Comparison of ENCODE assay signal across 35 cellular contexts in the genomic region with DNA sequence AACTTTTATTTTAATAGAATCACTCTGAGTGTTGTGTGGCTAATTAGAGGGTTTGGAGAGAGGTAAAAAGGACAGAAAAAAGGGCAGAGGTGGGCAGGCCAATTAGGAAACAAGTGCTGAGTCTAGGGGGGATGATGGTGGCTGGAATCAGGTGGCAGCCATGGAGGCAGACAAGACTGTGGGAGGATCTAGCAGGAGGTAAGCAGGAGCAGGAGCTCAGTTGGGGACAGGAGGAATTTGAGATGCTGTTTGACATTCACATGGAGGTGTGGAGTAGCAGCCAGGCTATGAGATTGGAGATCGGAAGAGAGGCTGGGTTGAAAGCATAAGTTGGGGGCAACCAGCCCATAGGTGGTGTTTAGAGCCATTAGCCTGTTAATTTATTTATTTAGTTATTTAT. TPM values are rescaled to one million over a fixed set of nuclear protein-coding genes. Genes with fewer than 3 reads are reported as not detected.
"Had no signal": no experiment of that assay in that cellular context is flagged by ENCODE, and none has a peak within 500 bp of the region (broad histone marks: within the 10 kb centered on the region; RNA-seq: fewer than 3 reads in every experiment).

No MANE protein-coding gene starts in this region.

- H3K36me3 ChIP-seq: ascending aorta, cardiac muscle cell, MG63 had no signal

- H3K4me1 ChIP-seq: ascending aorta had no signal

- H3K4me3 ChIP-seq: ascending aorta, cardiac muscle cell, MG63 had no signal

- H3K27ac ChIP-seq: ascending aorta, cardiac muscle cell, VCaP had no signal

- DNase-seq: activated B cell treated with CpG ODN at 0.5 μM for 24 hours; activated CD4-positive, alpha-beta memory T cell treated with anti-CD3 and anti-CD28 coated beads for 36 hours; activated CD4-positive, alpha-beta T cell treated with anti-CD3 and anti-CD28 coated beads for 4 hours; activated CD4-positive, alpha-beta T cell treated with anti-CD3 and anti-CD28 coated beads, Interleukin-2, amount 50 U/mL, for 1 hour; activated CD4-positive, CD25-positive, alpha-beta regulatory T cell treated with anti-CD3 and anti-CD28 coated beads, Interleukin-2, amount 50 U/mL, for 72 hours; activated CD8-positive, alpha-beta memory T cell treated with anti-CD3 and anti-CD28 coated beads, Interleukin-2, amount 50 U/mL, for 4 hours; activated naive CD8-positive, alpha-beta T cell treated with anti-CD3 and anti-CD28 coated beads, Interleukin-2, amount 10 ng/mL, durations not matched to agents 7 days and 5 days; activated T-cell treated with anti-CD3 and anti-CD28 coated beads for 4 hours; activated T-cell treated with anti-CD3 and anti-CD28 coated beads, Interleukin-2, amount 50 U/mL, for 4 hours; amygdala; Kasumi-1; KG1; MG63; NCI-H1048; NCI-H1105 treated with DMSO at 0.1 percent for 48 hours; NCI-H1436; NCI-H1694 treated with DMSO at 0.1 percent for 48 hours; NCI-H2029; NCI-H226; NCI-H446 treated with DMSO at 0.1 percent for 48 hours; NCI-H524; NCI-H69; NK-92 treated with Interleukin-12 subunit alpha and Interleukin-12 subunit beta, amount 100 ng/mL, for 24 hours; PC-3; Right ventricle myocardium superior; SW 1271; T-helper 1 cell; T-helper 2 cell; T-helper 9 cell had no signal

- H3K27me3 ChIP-seq: ascending aorta, MG63 had no signal

- ATAC-seq: activated T-cell treated with anti-CD3 and anti-CD28 coated beads, Interleukin-2, amount 50 U/mL, for 4 hours; PC-3 had no signal

- H3K9me3 ChIP-seq: ascending aorta, MG63 had no signal

RNA-seq across cellular contexts. Expression of a gene that starts 3.7 kb away (rescaled TPM):
- total RNA-seq: activated B cell treated with CpG ODN at 0.5 μM for 24 hours; activated CD4-positive, alpha-beta memory T cell treated with anti-CD3 and anti-CD28 coated beads for 36 hours; activated naive CD8-positive, alpha-beta T cell treated with anti-CD3 and anti-CD28 coated beads, Interleukin-2, amount 10 ng/mL, durations not matched to agents 7 days and 5 days; activated T-cell treated with anti-CD3 and anti-CD28 coated beads, Interleukin-2, amount 50 U/mL, for 4 hours; activated T-helper 1 cell treated with anti-CD3 and anti-CD28 coated beads, Interleukin-12 subunit alpha, Interleukin-12 subunit beta, Interleukin-2, Interleukin-4 antibody, amounts not matched to agents 30 ng/mL and 10 ng/mL and 1 ng/mL, durations not matched to agents 14 hours and 24 hours and 36 hours; ascending aorta; cardiac muscle cell; chondrocyte; PC-3; Right ventricle myocardium superior had no signal
- polyA plus RNA-seq: adipose tissue, cardiac muscle cell had no signal

RNA-seq across cellular contexts. Expression of a gene that starts 28.2 kb away (rescaled TPM):
- total RNA-seq: activated B cell treated with CpG ODN at 0.5 μM for 24 hours, ascending aorta, cardiac muscle cell, PC-3 had no signal

RNA-seq across cellular contexts. Expression of a gene that starts 47.3 kb away (rescaled TPM):
- total RNA-seq: cardiac muscle cell had no signal
